ENCODE assay signal across 23 cellular contexts in genomic region chr10:37727491-37728352, GRCh38.
"Had no signal": no experiment of that assay in that cellular context is flagged by ENCODE, and none has a peak within 500 bp of the region (broad histone marks: within the 10 kb centered on the region; RNA-seq: fewer than 3 reads in every experiment).

No MANE protein-coding gene starts in this region.

- H3K4me3 ChIP-seq: lower lobe of right lung, ovary, skin epidermis, suprapubic skin, thoracic aorta, tibial artery had no signal

- H3K36me3 Mint-ChIP-seq: type B pancreatic cell had no signal

- H3K27me3 Mint-ChIP-seq: progenitor cell of endocrine pancreas; stimulated activated naive CD8-positive, alpha-beta T cell treated with anti-CD3 and anti-CD28 coated beads, Interleukin-15, Interleukin-2, amounts not matched to agents 100 ng/mL and 50 ng/mL, for 24 hours; type B pancreatic cell had no signal

- H3K36me3 ChIP-seq: lower lobe of right lung, ovary, suprapubic skin, thoracic aorta, tibial artery had no signal

- H3K9me3 ChIP-seq: lower lobe of right lung, ovary, thoracic aorta had no signal

- H3K4me1 Mint-ChIP-seq: naive thymus-derived CD8-positive, alpha-beta T cell had no signal

- H3K4me1 ChIP-seq: lower lobe of right lung, suprapubic skin, tibial artery had no signal

- ATAC-seq: left cardiac atrium; left lobe of liver; naive thymus-derived CD8-positive, alpha-beta T cell; sciatic nerve had no signal

- H3K27ac Mint-ChIP-seq: naive thymus-derived CD8-positive, alpha-beta T cell; progenitor cell of endocrine pancreas; stimulated activated naive CD8-positive, alpha-beta T cell treated with anti-CD3 and anti-CD28 coated beads, Interleukin-15, Interleukin-2, amounts not matched to agents 100 ng/mL and 50 ng/mL, for 24 hours; type B pancreatic cell had no signal

- H3K27me3 ChIP-seq: ovary, suprapubic skin had no signal

- DNase-seq: hippocampal formation; kidney glomerular epithelial cell; left cardiac atrium; lower lobe of right lung; mammary epithelial cell; mesenchymal stem cell; naive thymus-derived CD8-positive, alpha-beta T cell; ovary; right cardiac atrium; stimulated activated CD4-positive, alpha-beta T cell treated with anti-CD3 and anti-CD28 coated beads, Interleukin-12 subunit alpha, Interleukin-12 subunit beta, amount 100 ng/mL, for 4 hours; stimulated activated CD4-positive, alpha-beta T cell treated with anti-CD3 and anti-CD28 coated beads, Interleukin-15, amount 100 ng/mL, for 24 hours; stimulated activated CD4-positive, alpha-beta T cell treated with anti-CD3 and anti-CD28 coated beads, Interleukin-2, amount 100 ng/mL, for 24 hours; stimulated activated CD4-positive, alpha-beta T cell treated with anti-CD3 and anti-CD28 coated beads, Interleukin-4, amount 100 ng/mL, for 1 hour; stimulated activated naive CD4-positive, alpha-beta T cell; tibial artery had no signal

- H3K27ac ChIP-seq: lower lobe of right lung, ovary, skin epidermis, suprapubic skin, thoracic aorta, tibial artery had no signal

- H3K4me3 Mint-ChIP-seq: naive thymus-derived CD8-positive, alpha-beta T cell; stimulated activated naive CD8-positive, alpha-beta T cell treated with anti-CD3 and anti-CD28 coated beads, Interleukin-15, Interleukin-2, amounts not matched to agents 100 ng/mL and 50 ng/mL, for 24 hours; type B pancreatic cell had no signal
